Comparison of ENCODE assay signal across 9 cellular contexts in the genomic region with DNA sequence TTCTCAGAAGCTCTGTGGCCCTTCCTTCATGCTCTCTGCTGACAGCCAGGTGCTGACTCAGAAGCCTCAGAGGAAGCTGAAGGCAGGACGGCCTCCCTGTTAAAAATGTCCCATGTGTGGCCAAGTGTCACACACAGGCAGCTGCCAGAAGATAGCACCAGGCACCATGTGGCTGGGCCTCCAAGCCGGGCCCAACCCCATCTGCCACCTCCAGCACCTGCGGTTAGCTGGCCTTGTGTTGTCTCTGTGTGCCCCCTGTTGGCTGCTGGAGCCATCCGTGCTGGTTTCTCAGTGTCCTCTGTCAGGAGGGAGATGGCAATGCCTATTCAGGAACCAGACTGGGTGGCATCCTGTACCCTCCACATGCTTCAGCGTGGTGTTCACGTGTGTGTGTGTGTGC.
DNase-seq lines count a peak whose midpoint lies in the region; ATAC-seq and TF ChIP-seq lines count a peak whose summit lies in the region.
"Had no signal": no experiment of that assay in that cellular context is flagged by ENCODE, and none has a peak within 500 bp of the region (broad histone marks: within the 10 kb centered on the region; RNA-seq: fewer than 3 reads in every experiment).

No MANE protein-coding gene starts in this region.

- H3K27me3 ChIP-seq in right cardiac atrium (ENCODE audit: control insufficient read depth, insufficient read depth) = no peaks in the 10 kb centered on the region
- no peaks in the 10 kb centered on the region for H3K27me3 ChIP-seq in esophagus squamous epithelium

- no peak overlapping the region for H3K27ac Mint-ChIP-seq in activated naive CD4-positive, alpha-beta T cell treated with anti-CD3 and anti-CD28 coated beads, Interleukin-2, amount 10 ng/mL, durations not matched to agents 7 days and 5 days
- H3K27ac Mint-ChIP-seq: natural killer cell had no signal

- CTCF ChIA-PET in activated naive CD4-positive, alpha-beta T cell treated with anti-CD3 and anti-CD28 coated beads, Interleukin-2, amount 10 ng/mL, durations not matched to agents 7 days and 5 days (lab: Charles Lee) = interaction anchor here (2.2 kb wide), 1 partner anchor 142 kb away, joined by 6 read pairs; no protein-coding TSS in a partner anchor

- H3K36me3 Mint-ChIP-seq in activated naive CD4-positive, alpha-beta T cell treated with anti-CD3 and anti-CD28 coated beads, Interleukin-2, amount 10 ng/mL, durations not matched to agents 7 days and 5 days = no peaks in the 10 kb centered on the region
- H3K36me3 Mint-ChIP-seq: natural killer cell had no signal

- TF ChIP-seq POLR2A in esophagus squamous epithelium (IDR thresholded peaks at IDR 0.05) = no peak

- H3K4me3 ChIP-seq in right cardiac atrium (ENCODE audit: low read length) (no peak overlapping the region), esophagus squamous epithelium (no peak overlapping the region)

- ATAC-seq in right cardiac atrium = peak; percentile 64 to 79

- H3K4me3 Mint-ChIP-seq in activated naive CD4-positive, alpha-beta T cell treated with anti-CD3 and anti-CD28 coated beads, Interleukin-2, amount 10 ng/mL, durations not matched to agents 7 days and 5 days = no peak overlapping the region
- H3K4me3 Mint-ChIP-seq: natural killer cell had no signal

- no peaks in the 10 kb centered on the region for H3K27me3 Mint-ChIP-seq in activated naive CD4-positive, alpha-beta T cell treated with anti-CD3 and anti-CD28 coated beads, Interleukin-2, amount 10 ng/mL, durations not matched to agents 7 days and 5 days

- H3K36me3 ChIP-seq in esophagus squamous epithelium = no peaks in the 10 kb centered on the region

- H3K4me1 Mint-ChIP-seq in activated naive CD4-positive, alpha-beta T cell treated with anti-CD3 and anti-CD28 coated beads, Interleukin-2, amount 10 ng/mL, durations not matched to agents 7 days and 5 days = no peaks in the 10 kb centered on the region
- H3K4me1 Mint-ChIP-seq: natural killer cell had no signal

- H3K27ac ChIP-seq in right cardiac atrium (ENCODE audit: low read length) = no peak overlapping the region
- no peak overlapping the region for H3K27ac ChIP-seq in esophagus squamous epithelium

- no peaks in the 10 kb centered on the region for H3K9me3 Mint-ChIP-seq in activated naive CD4-positive, alpha-beta T cell treated with anti-CD3 and anti-CD28 coated beads, Interleukin-2, amount 10 ng/mL, durations not matched to agents 7 days and 5 days
- H3K9me3 Mint-ChIP-seq: natural killer cell had no signal

- DNase-seq in activated naive CD4-positive, alpha-beta T cell treated with anti-CD3 and anti-CD28 coated beads, Interleukin-2, amount 10 ng/mL, durations not matched to agents 7 days and 5 days = peak; percentile 25
- DNase-seq in activated naive CD4-positive, alpha-beta T cell (lab: John Stamatoyannopoulos, UW) = no peak
- peak; percentile 54 for DNase-seq in HuH-7.5 (ENCODE audit: low spot score)
- peak; percentile 53 for DNase-seq in SK-MEL-5 (ENCODE audit: low read depth, low spot score)
- peak; percentile 45 to 81 (median 79) for DNase-seq in right cardiac atrium
- DNase-seq in activated CD8-positive, alpha-beta memory T cell treated with anti-CD3 and anti-CD28 coated beads, Interleukin-2, amount 50 U/mL, for 4 hours = no peak
- no peak for DNase-seq in esophagus squamous epithelium (lab: John Stamatoyannopoulos, UW)
- DNase-seq in activated CD8-positive, alpha-beta memory T cell treated with anti-CD3 and anti-CD28 coated beads for 24 hours = no peak
- DNase-seq: natural killer cell had no signal

- peak in 2 of 6 experiments; percentile 9 to 19 for TF ChIP-seq CTCF in esophagus squamous epithelium (IDR thresholded peaks at IDR 0.05)

- WGBS in right cardiac atrium = 34% methylated on average over 6 of the region's 6 CpGs
- WGBS in esophagus squamous epithelium, 2 donors = 37 to 53% methylated on average over 2 to 6 of the region's 6 CpGs

- intact Hi-C loops in right cardiac atrium (cut with DNase I) (loop anchor here in 3 of 4 donors (5.0 kb wide), 2 partner anchors 137 to 142 kb away; no protein-coding TSS in a partner anchor), esophagus squamous epithelium (cut with DNase I) (no loop called here)

- H3K9me3 ChIP-seq in right cardiac atrium (ENCODE audit: control insufficient read depth, low read length) (no peaks in the 10 kb centered on the region), esophagus squamous epithelium (no peaks in the 10 kb centered on the region)

- in situ Hi-C loops in SK-MEL-5 (cut with HindIII; ENCODE audit: low pct_unique_long_range_greater_than_20kb, low sequenced_read_pairs) = loop anchor here (10.0 kb wide), 1 partner anchor 145 kb away; no protein-coding TSS in a partner anchor

- H3K4me1 ChIP-seq in right cardiac atrium (ENCODE audit: control insufficient read depth, insufficient read depth, low read length) = no peaks in the 10 kb centered on the region
- H3K4me1 ChIP-seq in esophagus squamous epithelium = no peaks in the 10 kb centered on the region

Comparison
In these comparisons a context has a peak if more than half of its experiments do, and no peak if none do; other contexts are left out.
1. DNase-seq: peak in activated naive CD4-positive, alpha-beta T cell treated with anti-CD3 and anti-CD28 coated beads, Interleukin-2, amount 10 ng/mL, durations not matched to agents 7 days and 5 days (single experiment), HuH-7.5 (single experiment), SK-MEL-5 (single experiment) and right cardiac atrium (3 of 3); none in activated naive CD4-positive, alpha-beta T cell (0 of 4), activated CD8-positive, alpha-beta memory T cell treated with anti-CD3 and anti-CD28 coated beads, Interleukin-2, amount 50 U/mL, for 4 hours (single experiment), esophagus squamous epithelium (single experiment) and activated CD8-positive, alpha-beta memory T cell treated with anti-CD3 and anti-CD28 coated beads for 24 hours (single experiment).